ENCODE assay signal across 8 cellular contexts in genomic region chr18:12991839-12992216, GRCh38. TPM values are rescaled to one million over a fixed set of nuclear protein-coding genes. Genes with fewer than 3 reads are reported as not detected.
DNase-seq lines count a peak whose midpoint lies in the region; ATAC-seq and TF ChIP-seq lines count a peak whose summit lies in the region.

No MANE protein-coding gene starts in this region.

- H3K4me3 ChIP-seq in BLaER1 treated with 17β-estradiol and CSF1 and Interleukin-3, amounts not matched to agents 10 nM and 100 nM: peak overlapping the region; percentile 70 to 91 (median 81)
- H3K4me3 ChIP-seq in Jurkat, Clone E6-1 (ENCODE audit: low read length): peak overlapping the region; percentile 94

- no peaks in the 10 kb centered on the region for H3K27me3 ChIP-seq in BLaER1 treated with 17β-estradiol and CSF1 and Interleukin-3, amounts not matched to agents 10 nM and 100 nM

- H3K4me2 ChIP-seq in BLaER1 treated with 17β-estradiol and CSF1 and Interleukin-3, amounts not matched to agents 10 nM and 100 nM: peak overlapping the region; percentile 87 to 98 (median 93)

- no peaks in the 10 kb centered on the region for H3K9me3 Mint-ChIP-seq in natural killer cell

- ATAC-seq in natural killer cell: no peak
- ATAC-seq in GM21526 (IDR thresholded peaks at IDR 0.05; ENCODE audit: low FRiP score, unreplicated experiment): no peak
- ATAC-seq in HG02884 (IDR thresholded peaks at IDR 0.05; ENCODE audit: unreplicated experiment): no peak

- intact Hi-C loops in natural killer cell (cut with micrococcal nuclease): loop anchor here (1.0 to 5.0 kb wide), 5 partner anchors 44 to 735 kb away; partner anchors contain the start of genes FAM210A, PTPN2, RNMT and SEH1L

- peaks cover 22 to 42% (median 33%) of the 10 kb centered on the region in 11 experiments; a peak in 20 of 22 replicates for H4K20me1 ChIP-seq in BLaER1 treated with 17β-estradiol and CSF1 and Interleukin-3, amounts not matched to agents 10 nM and 100 nM

- no peaks in the 10 kb centered on the region for H3K36me3 Mint-ChIP-seq in natural killer cell

- H3K4me3 Mint-ChIP-seq in natural killer cell: peak overlapping the region; percentile 97

- no peak for DNase-seq in Jurkat, Clone E6-1 (ENCODE audit: low read depth, low spot score)
- DNase-seq in dedifferentiated amniotic fluid mesenchymal stem cell (ENCODE audit: extremely low spot score): peak; percentile 26
- DNase-seq in natural killer cell: no peak
- DNase-seq in islet precursor cell: no peak
- no peak for DNase-seq in activated CD8-positive, alpha-beta memory T cell treated with anti-CD3 and anti-CD28 coated beads, Interleukin-2, amount 50 U/mL, for 4 hours

- peaks cover 37 to 39% of the 10 kb centered on the region in 2 donors for H3K4me1 Mint-ChIP-seq in natural killer cell

- no peak for TF ChIP-seq CTCF in natural killer cell (IDR thresholded peaks at IDR 0.05)

- peak overlapping the region; percentile 78 to 94 (median 88) for H3K9ac ChIP-seq in BLaER1 treated with 17β-estradiol and CSF1 and Interleukin-3, amounts not matched to agents 10 nM and 100 nM

- H3K36me3 ChIP-seq in BLaER1 treated with 17β-estradiol and CSF1 and Interleukin-3, amounts not matched to agents 10 nM and 100 nM: peaks cover 5 to 43% (median 16%) of the 10 kb centered on the region in 11 experiments; a peak in 18 of 22 replicates

- peaks cover 23 to 46% (median 32%) of the 10 kb centered on the region in 10 experiments for H3K4me1 ChIP-seq in BLaER1 treated with 17β-estradiol and CSF1 and Interleukin-3, amounts not matched to agents 10 nM and 100 nM

- H3K9me3 ChIP-seq in BLaER1 treated with 17β-estradiol and CSF1 and Interleukin-3, amounts not matched to agents 10 nM and 100 nM (replicated peaks in 1 of 11): no peaks in the 10 kb centered on the region

- peaks cover 0 to 3% of the 10 kb centered on the region in 2 donors for H3K27me3 Mint-ChIP-seq in natural killer cell (ENCODE audit: low read depth in 2 of 2)

- H3K27ac ChIP-seq in BLaER1 treated with 17β-estradiol and CSF1 and Interleukin-3, amounts not matched to agents 10 nM and 100 nM: peak overlapping the region; percentile 50 to 94 (median 86); a peak in 21 of 22 replicates

- peak overlapping the region; percentile 83 to 91 for H3K27ac Mint-ChIP-seq in natural killer cell

RNA-seq across cellular contexts. Expression of gene CEP192, which starts 0.7 kb away (rescaled TPM):
- polyA plus RNA-seq in Jurkat, Clone E6-1 (2012; ENCODE audit: insufficient read depth, insufficient read length): 24.8 TPM
- 10 to 100 TPM; 41.3 to 47.9 (median 43.4) TPM for total RNA-seq in natural killer cell

RNA-seq across cellular contexts. Expression of gene SEH1L, which starts 44.0 kb away (rescaled TPM):
- polyA plus RNA-seq in Jurkat, Clone E6-1 (2012; ENCODE audit: insufficient read depth, insufficient read length): 65.4 TPM
- total RNA-seq in natural killer cell: 10 to 100 TPM; 24.5 to 28.4 (median 26.5) TPM
